ENCODE assay signal across 10 cellular contexts in the genomic region with DNA sequence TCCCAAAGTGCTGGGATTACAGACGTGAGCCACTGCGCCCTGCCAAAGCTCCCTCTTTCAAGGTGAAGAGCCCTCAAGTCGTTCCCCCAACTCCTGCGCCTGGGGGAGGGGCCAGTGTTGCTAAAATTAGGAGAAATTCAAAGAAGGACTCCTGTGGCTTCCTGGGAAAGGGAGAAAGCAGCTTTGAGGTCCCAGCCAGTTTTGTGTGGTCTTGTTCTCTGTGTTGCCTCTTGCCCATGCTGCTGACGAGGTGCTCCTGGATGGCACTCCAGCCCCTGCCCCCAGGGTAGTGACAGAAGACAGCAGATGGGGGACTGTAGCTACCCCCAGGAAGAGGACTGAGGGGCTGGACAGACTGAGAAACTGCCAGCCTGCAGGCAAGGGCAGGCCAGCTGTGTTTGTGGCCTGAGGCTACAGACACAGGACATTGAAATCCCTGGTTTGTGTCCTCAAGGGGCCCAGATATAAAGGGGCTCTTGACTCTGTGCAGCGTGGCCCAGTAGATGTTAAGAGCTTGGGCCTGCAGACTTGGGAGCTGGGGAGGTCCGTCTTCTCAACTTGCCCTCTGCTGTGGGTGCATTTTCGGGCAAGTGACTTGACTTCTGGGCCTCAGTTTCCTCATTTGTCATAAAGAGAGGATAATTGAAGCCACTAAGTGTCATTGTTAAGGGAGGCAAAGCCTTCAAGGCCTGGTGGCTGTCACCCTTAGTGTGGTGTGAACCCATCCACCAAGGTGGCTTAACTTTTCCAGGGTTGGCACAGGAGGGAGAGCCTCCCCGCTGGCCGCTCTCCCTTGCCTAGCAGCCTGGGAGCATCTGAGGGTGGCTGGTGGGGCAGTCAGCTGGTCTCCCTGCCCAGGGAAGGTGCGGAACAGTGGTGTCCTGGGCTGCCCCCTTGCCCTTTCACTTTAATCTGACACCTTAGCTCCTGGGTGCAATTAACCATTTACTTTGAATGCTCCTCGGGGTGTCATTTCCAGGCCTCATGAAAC. TPM values are rescaled to one million over a fixed set of nuclear protein-coding genes. Genes with fewer than 3 reads are reported as not detected.
DNase-seq lines count a peak whose midpoint lies in the region; ATAC-seq and TF ChIP-seq lines count a peak whose summit lies in the region.
"Had no signal": no experiment of that assay in that cellular context is flagged by ENCODE, and none has a peak within 500 bp of the region (broad histone marks: within the 10 kb centered on the region; RNA-seq: fewer than 3 reads in every experiment).

No MANE protein-coding gene starts in this region.

- peak overlapping the region; percentile 95 for H3K9ac ChIP-seq in OCI-LY3 (ENCODE audit: low read length)

- intact Hi-C loops in sigmoid colon (cut with DNase I): no loop called here

- no peak for DNase-seq in effector memory CD4-positive, alpha-beta T cell
- DNase-seq in sigmoid colon (no peak), SKM-1 (lab: John Stamatoyannopoulos, UW; ENCODE audit: unreplicated experiment) (no peak), superior temporal gyrus (ENCODE audit: extremely low spot score) (no peak), A172 (ENCODE audit: low spot score) (no peak)

- H3K9me3 ChIP-seq in OCI-LY3 (ENCODE audit: insufficient read depth, low read length): no peaks in the 10 kb centered on the region
- H3K9me3 ChIP-seq in effector memory CD4-positive, alpha-beta T cell (ENCODE audit: control insufficient read depth, low read length): no peaks in the 10 kb centered on the region
- H3K9me3 ChIP-seq in sigmoid colon: no peaks in the 10 kb centered on the region

- H2AFZ ChIP-seq in OCI-LY3 (ENCODE audit: low read depth, low read length): no peak overlapping the region

- no peak for ATAC-seq in GM21737 (IDR thresholded peaks at IDR 0.05; ENCODE audit: unreplicated experiment)
- ATAC-seq: left colon had no signal

- H3K36me3 ChIP-seq in OCI-LY3 (replicated peaks; ENCODE audit: low read depth, low read length) (peaks cover 37% of the 10 kb centered on the region), sigmoid colon (peaks cover 6 to 24% (median 9%) of the 10 kb centered on the region in 4 donors)
- H3K36me3 ChIP-seq in effector memory CD4-positive, alpha-beta T cell (ENCODE audit: control insufficient read depth, insufficient read depth, low read length): peaks cover 16% of the 10 kb centered on the region

- no peaks in the 10 kb centered on the region for H3K27me3 ChIP-seq in OCI-LY3 (ENCODE audit: low read depth, low read length)
- H3K27me3 ChIP-seq in effector memory CD4-positive, alpha-beta T cell (replicated peaks; ENCODE audit: control insufficient read depth, insufficient read depth, low read length, poor library complexity, severe bottlenecking): no peaks in the 10 kb centered on the region
- H3K27me3 ChIP-seq in sigmoid colon: no peaks in the 10 kb centered on the region
- H3K27me3 ChIP-seq: brain microvascular endothelial cell had no signal

- peak overlapping the region; percentile 94 for H3K27ac ChIP-seq in OCI-LY3 (ENCODE audit: low read length)
- H3K27ac ChIP-seq in effector memory CD4-positive, alpha-beta T cell (ENCODE audit: insufficient read depth, low read length, poor library complexity, severe bottlenecking): peak overlapping the region; percentile 86
- H3K27ac ChIP-seq in sigmoid colon: peak overlapping the region; percentile 31 to 92 (median 70)

- H3K79me2 ChIP-seq in OCI-LY3 (ENCODE audit: low read length): peaks cover 64% of the 10 kb centered on the region

- WGBS in sigmoid colon, 2 donors: 75 to 77% methylated on average over 12 of the region's 12 CpGs

- TF ChIP-seq POLR2A in GM15510 (IDR thresholded peaks at IDR 0.05; ENCODE audit: borderline replicate concordance, extremely low read depth, insufficient read length) (peak; percentile 1), sigmoid colon (IDR thresholded peaks at IDR 0.05) (no peak)

- no peak for TF ChIP-seq CTCF in OCI-LY3 (IDR thresholded peaks at IDR 0.05; ENCODE audit: low read depth, low read length)
- no peak for TF ChIP-seq CTCF in sigmoid colon (IDR thresholded peaks at IDR 0.05)

- H3K4me2 ChIP-seq in OCI-LY3 (ENCODE audit: low read length): peak overlapping the region; percentile 91

- H3K4me1 ChIP-seq in OCI-LY3 (ENCODE audit: low read length) (peaks cover 65% of the 10 kb centered on the region), sigmoid colon (peaks cover 0 to 71% (median 62%) of the 10 kb centered on the region in 4 donors)
- H3K4me1 ChIP-seq in effector memory CD4-positive, alpha-beta T cell (ENCODE audit: control insufficient read depth, insufficient read depth, low read length, poor library complexity, severe bottlenecking): peaks cover 72% of the 10 kb centered on the region

- no peak for TF ChIP-seq EP300 in sigmoid colon (IDR thresholded peaks at IDR 0.05)

- peaks cover 11% of the 10 kb centered on the region; the same call in 1 of the 2 replicates for H4K20me1 ChIP-seq in OCI-LY3 (ENCODE audit: insufficient read depth, low read length)

- H3K4me3 ChIP-seq in OCI-LY3 (ENCODE audit: low read length): peak overlapping the region; percentile 96
- H3K4me3 ChIP-seq in effector memory CD4-positive, alpha-beta T cell (ENCODE audit: insufficient read depth, low read depth, low read length, poor library complexity, severe bottlenecking): no peak overlapping the region
- H3K4me3 ChIP-seq in sigmoid colon: no peak overlapping the region

RNA-seq across cellular contexts. Expression of gene UBALD2, which starts 4.1 kb away (rescaled TPM):
- total RNA-seq in sigmoid colon: 10 to 100 TPM in 1 of 4 donors, 1 to 10 TPM in 3; 3.9 to 11.8 (median 6.5) TPM
- polyA plus RNA-seq in sigmoid colon: 100 to 1,000 TPM in 1 of 3 donors, 10 to 100 TPM in 2; 56.0 to 105 (median 98.7) TPM
- 2.7 and 6.5 TPM in 2 replicates for total RNA-seq in A172 (2014; rRNA removed; shearing (Covaris generic))

RNA-seq across cellular contexts. Expression of gene RNF157, which starts 29.0 kb away (rescaled TPM):
- total RNA-seq in sigmoid colon: 1 to 10 TPM; 3.1 to 9.1 (median 4.5) TPM
- 10 to 100 TPM in 2 of 3 donors, 1 to 10 TPM in 1; 6.0 to 29.5 (median 10.9) TPM for polyA plus RNA-seq in sigmoid colon
- 7.0 and 8.3 TPM in 2 replicates for total RNA-seq in A172 (2014; rRNA removed; shearing (Covaris generic))

RNA-seq across cellular contexts. Expression of gene QRICH2, which starts 38.8 kb away (rescaled TPM):
- total RNA-seq in sigmoid colon: 1 to 10 TPM; 2.0 to 5.0 (median 3.3) TPM
- 1 to 10 TPM in 2 of 3 donors, under 1 TPM in 1; 0.69 to 3.2 (median 1.8) TPM for polyA plus RNA-seq in sigmoid colon
- total RNA-seq in A172 (2014; rRNA removed; shearing (Covaris generic)): 2.1 and 2.8 TPM in 2 replicates
